In the genomic region with DNA sequence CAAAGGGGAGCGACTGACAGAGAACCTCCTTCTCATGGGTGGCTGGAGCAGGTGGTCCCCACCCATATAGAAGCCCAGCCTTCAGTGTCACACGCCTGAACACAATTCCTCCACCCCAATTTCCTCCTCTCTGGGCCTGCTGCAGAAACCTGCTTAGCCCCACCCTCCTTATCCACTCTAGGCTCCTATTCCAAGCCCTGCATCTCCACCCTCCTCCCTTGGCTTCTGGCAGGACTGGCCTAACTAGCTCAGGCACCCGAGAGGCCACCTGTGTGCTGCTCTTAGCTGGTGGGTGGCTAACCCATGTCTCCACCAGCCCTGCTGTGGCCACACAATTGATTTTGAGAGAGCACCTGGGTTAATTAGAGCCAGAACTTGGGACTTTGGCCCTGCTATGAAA, we compare ENCODE assay signal across 34 cellular contexts.
DNase-seq lines count a peak whose midpoint lies in the region; ATAC-seq, FAIRE-seq and TF ChIP-seq lines count a peak whose summit lies in the region.
"Had no signal": no experiment of that assay in that cellular context is flagged by ENCODE, and none has a peak within 500 bp of the region (broad histone marks: within the 10 kb centered on the region; RNA-seq: fewer than 3 reads in every experiment).

No MANE protein-coding gene starts in this region.

- no peaks in the 10 kb centered on the region for H3K9me3 ChIP-seq in small intestine (ENCODE audit: control insufficient read depth, low read depth)
- H3K9me3 ChIP-seq: ascending aorta, heart right ventricle, ovary had no signal

- no peak for FAIRE-seq in small intestine (lab: Jason Lieb, UNC)
- FAIRE-seq: colon, GM12878 had no signal

- peaks cover 9 to 12% of the 10 kb centered on the region in 2 donors for H3K4me1 ChIP-seq in small intestine (ENCODE audit: control insufficient read depth in 2 of 2, insufficient read depth in 1 of 2, low read depth in 1 of 2, low read length in 1 of 2)
- H3K4me1 ChIP-seq: ascending aorta, heart right ventricle had no signal

- peak; percentile 49 for ATAC-seq in WTC11
- ATAC-seq: activated CD4-positive, CD25-positive, alpha-beta regulatory T cell treated with anti-CD3 and anti-CD28 coated beads, Interleukin-2, amount 50 U/mL, for 24 hours; activated CD8-positive, alpha-beta memory T cell treated with anti-CD3 and anti-CD28 coated beads, Interleukin-2, amount 10 ng/mL, durations not matched to agents 7 days and 5 days; activated T-cell treated with anti-CD3 and anti-CD28 coated beads, Interleukin-2, amount 50 U/mL, for 4 hours; GM12878; HCT116; heart right ventricle; PC-3; stimulated activated naive B cell treated with anti-CD40 and anti-IgM and Interleukin-4, amounts not matched to agents 10 μg/mL and 1 μg/mL and 100 μg/mL, for 72 hours had no signal

- no peak overlapping the region for H3K4me3 Mint-ChIP-seq in WTC11
- H3K4me3 Mint-ChIP-seq: activated CD8-positive, alpha-beta memory T cell treated with anti-CD3 and anti-CD28 coated beads, Interleukin-2, amount 10 ng/mL, durations not matched to agents 7 days and 5 days; activated naive CD8-positive, alpha-beta T cell treated with anti-CD3 and anti-CD28 coated beads, Interleukin-2, amount 10 ng/mL, durations not matched to agents 7 days and 5 days; activated T-cell treated with anti-CD3 and anti-CD28 coated beads, Interleukin-2, amount 50 U/mL, for 4 hours; B cell; CD4-positive, alpha-beta memory T cell; IgD-negative memory B cell; stimulated activated naive B cell treated with anti-CD40 and anti-IgM and Interleukin-4, amounts not matched to agents 10 μg/mL and 1 μg/mL and 100 μg/mL, for 72 hours had no signal

- H3K27ac Mint-ChIP-seq in WTC11: no peak overlapping the region
- H3K27ac Mint-ChIP-seq: activated CD8-positive, alpha-beta memory T cell treated with anti-CD3 and anti-CD28 coated beads, Interleukin-2, amount 10 ng/mL, durations not matched to agents 7 days and 5 days; activated naive CD8-positive, alpha-beta T cell treated with anti-CD3 and anti-CD28 coated beads, Interleukin-2, amount 10 ng/mL, durations not matched to agents 7 days and 5 days; B cell; CD4-positive, alpha-beta memory T cell; IgD-negative memory B cell; stimulated activated naive B cell treated with anti-CD40 and anti-IgM and Interleukin-4, amounts not matched to agents 10 μg/mL and 1 μg/mL and 100 μg/mL, for 72 hours had no signal

- H3K4me1 Mint-ChIP-seq in WTC11: peaks cover 44% of the 10 kb centered on the region
- H3K4me1 Mint-ChIP-seq: activated CD8-positive, alpha-beta memory T cell treated with anti-CD3 and anti-CD28 coated beads, Interleukin-2, amount 10 ng/mL, durations not matched to agents 7 days and 5 days; activated naive CD8-positive, alpha-beta T cell treated with anti-CD3 and anti-CD28 coated beads, Interleukin-2, amount 10 ng/mL, durations not matched to agents 7 days and 5 days; B cell; CD4-positive, alpha-beta memory T cell; IgD-negative memory B cell; stimulated activated naive B cell treated with anti-CD40 and anti-IgM and Interleukin-4, amounts not matched to agents 10 μg/mL and 1 μg/mL and 100 μg/mL, for 72 hours had no signal

- CTCF ChIA-PET in WTC11 (lab: Charles Lee): interaction anchor here (1.1 kb wide), 1 partner anchor 30 kb away, joined by 3 read pairs; no protein-coding TSS in a partner anchor

- TF ChIP-seq CTCF in WTC11 (IDR thresholded peaks at IDR 0.05): no peak

- POLR2A ChIA-PET in WTC11 (lab: Charles Lee): no interaction called here

- H3K27me3 ChIP-seq in small intestine (ENCODE audit: control insufficient read depth in 2 of 2, insufficient read depth in 2 of 2, low read length in 2 of 2): no peaks in the 10 kb centered on the region
- H3K27me3 ChIP-seq: ascending aorta, cardiac muscle cell, heart right ventricle, ovary had no signal

- in situ Hi-C loops in G401 (cut with HindIII; ENCODE audit: low sequenced_read_pairs): no loop called here

- no peaks in the 10 kb centered on the region for H3K36me3 ChIP-seq in small intestine (ENCODE audit: control insufficient read depth in 2 of 2, insufficient read depth in 2 of 2, low read length in 2 of 2)
- H3K36me3 ChIP-seq: ascending aorta, cardiac muscle cell, heart right ventricle, ovary had no signal

- H3K27me3 Mint-ChIP-seq in WTC11 (ENCODE audit: low read depth): no peaks in the 10 kb centered on the region
- H3K27me3 Mint-ChIP-seq: activated CD8-positive, alpha-beta memory T cell treated with anti-CD3 and anti-CD28 coated beads, Interleukin-2, amount 10 ng/mL, durations not matched to agents 7 days and 5 days; activated naive CD8-positive, alpha-beta T cell treated with anti-CD3 and anti-CD28 coated beads, Interleukin-2, amount 10 ng/mL, durations not matched to agents 7 days and 5 days; B cell; CD4-positive, alpha-beta memory T cell; stimulated activated naive B cell treated with anti-CD40 and anti-IgM and Interleukin-4, amounts not matched to agents 10 μg/mL and 1 μg/mL and 100 μg/mL, for 72 hours had no signal

- DNase-seq in ELF-1 (ENCODE audit: low read depth, low spot score) (peak; percentile 48), WTC11 (ENCODE audit: low spot score) (no peak), islet precursor cell (peak; percentile 75), small intestine (peak; percentile 74), SHP77 (lab: John Stamatoyannopoulos, UW) (no peak), G401 (ENCODE audit: low spot score) (no peak), H4 (ENCODE audit: low spot score) (no peak)
- DNase-seq in effector CD8-positive, alpha-beta T cell (lab: John Stamatoyannopoulos, UW): no peak
- DNase-seq: ACHN; activated CD4-positive, alpha-beta T cell treated with anti-CD3 and anti-CD28 coated beads, Interleukin-2, amount 50 U/mL, for 4 hours; activated CD8-positive, alpha-beta memory T cell treated with anti-CD3 and anti-CD28 coated beads, Interleukin-2, amount 10 ng/mL, durations not matched to agents 7 days and 5 days; activated gamma-delta T cell; activated naive CD8-positive, alpha-beta T cell treated with anti-CD3 and anti-CD28 coated beads, Interleukin-2, amount 10 ng/mL, durations not matched to agents 7 days and 5 days; activated T-cell treated with anti-CD3 and anti-CD28 coated beads, Interleukin-2, amount 50 U/mL, for 4 hours; CD4-positive, alpha-beta memory T cell; effector memory CD4-positive, alpha-beta T cell; EL; foreskin melanocyte; heart right ventricle; NCI-H1436 treated with DMSO at 0.1 percent for 48 hours; NCI-H2171 treated with DMSO at 0.1 percent for 48 hours; NCI-H524; ovary; PC-3; stimulated activated naive B cell treated with anti-CD40 and anti-IgM and Interleukin-4, amounts not matched to agents 10 μg/mL and 1 μg/mL and 100 μg/mL, for 72 hours had no signal

- no peaks in the 10 kb centered on the region for H3K36me3 Mint-ChIP-seq in WTC11
- H3K36me3 Mint-ChIP-seq: activated CD8-positive, alpha-beta memory T cell treated with anti-CD3 and anti-CD28 coated beads, Interleukin-2, amount 10 ng/mL, durations not matched to agents 7 days and 5 days; activated naive CD8-positive, alpha-beta T cell treated with anti-CD3 and anti-CD28 coated beads, Interleukin-2, amount 10 ng/mL, durations not matched to agents 7 days and 5 days; CD4-positive, alpha-beta memory T cell; IgD-negative memory B cell; stimulated activated naive B cell treated with anti-CD40 and anti-IgM and Interleukin-4, amounts not matched to agents 10 μg/mL and 1 μg/mL and 100 μg/mL, for 72 hours had no signal

- WGBS in small intestine, 3 donors: 28 to 55% (median 40%) methylated on average over 3 of the region's 3 CpGs

- no peak overlapping the region for H3K27ac ChIP-seq in small intestine (ENCODE audit: low read depth in 1 of 2, low read length in 1 of 2)
- H3K27ac ChIP-seq: ascending aorta, cardiac muscle cell, heart right ventricle, ovary, SK-N-MC had no signal

- no peaks in the 10 kb centered on the region; the same call in 1 of the 2 replicates for H3K9me3 Mint-ChIP-seq in WTC11
- H3K9me3 Mint-ChIP-seq: activated naive CD8-positive, alpha-beta T cell treated with anti-CD3 and anti-CD28 coated beads, Interleukin-2, amount 10 ng/mL, durations not matched to agents 7 days and 5 days; activated T-cell treated with anti-CD3 and anti-CD28 coated beads, Interleukin-2, amount 50 U/mL, for 4 hours; CD4-positive, alpha-beta memory T cell had no signal

- no peak overlapping the region for H3K4me3 ChIP-seq in small intestine (ENCODE audit: low read depth in 1 of 2, low read length in 2 of 2)
- H3K4me3 ChIP-seq: ascending aorta, cardiac muscle cell, GM12878, heart right ventricle, ovary, SK-N-MC had no signal

TF ChIP-seq in WTC11, 78 proteins besides CTCF, POLR2A, EP300 and RAD21:
- TF ChIP-seq PRRX2 (CRISPR knock-in tag; IDR thresholded peaks at IDR 0.05): no peak

Comparison
In these comparisons a context has a peak if more than half of its experiments do, and no peak if none do; other contexts are left out.
1. DNase-seq: peak in ELF-1 (single experiment), islet precursor cell (single experiment) and small intestine (single experiment); none in WTC11 (single experiment), SHP77 (0 of 2), G401 (single experiment), H4 (single experiment) and effector CD8-positive, alpha-beta T cell (single experiment).